17 cellular contexts compared by ENCODE assay signal in the genomic region with DNA sequence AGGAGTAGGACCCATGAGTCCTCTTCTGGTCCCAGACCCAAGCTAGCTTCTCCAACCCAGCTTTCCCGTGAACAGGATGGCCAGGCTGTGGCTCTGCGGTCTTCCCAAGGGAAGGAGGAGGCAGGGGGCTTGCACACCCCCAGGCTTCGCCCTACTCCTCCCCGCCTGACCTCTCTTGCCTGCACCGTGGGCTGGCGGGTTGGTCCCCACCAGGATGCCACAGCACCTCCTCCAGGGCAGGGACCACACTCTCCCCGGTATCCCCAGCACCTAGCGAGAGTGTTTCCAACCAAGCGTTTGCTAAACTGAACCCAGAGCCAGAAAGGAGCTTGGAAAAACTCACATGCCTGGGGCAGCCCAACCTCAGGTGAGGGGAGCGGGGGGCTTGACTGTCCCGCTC. TPM values are rescaled to one million over a fixed set of nuclear protein-coding genes. Genes with fewer than 3 reads are reported as not detected.
A peak's percentile ranks its signal among the peaks of the same experiment; 100 is the strongest.
DNase-seq lines count a peak whose midpoint lies in the region; ATAC-seq and TF ChIP-seq lines count a peak whose summit lies in the region.
"Had no signal": no experiment of that assay in that cellular context is flagged by ENCODE, and none has a peak within 500 bp of the region (broad histone marks: within the 10 kb centered on the region; RNA-seq: fewer than 3 reads in every experiment).

No MANE protein-coding gene starts in this region.

- H3K36me3 ChIP-seq in H7 (replicated peaks; ENCODE audit: control insufficient read depth, insufficient read depth, low read length) (no peaks in the 10 kb centered on the region), neuronal stem cell (replicated peaks in 1 of 2; ENCODE audit: control insufficient read depth in 2 of 2, insufficient read depth in 2 of 2, low read length in 2 of 2) (no peaks in the 10 kb centered on the region), heart right ventricle (no peaks in the 10 kb centered on the region)

- H2BK5ac ChIP-seq in neuronal stem cell (ENCODE audit: low read length): no peak overlapping the region

- no peak for ATAC-seq in heart right ventricle
- ATAC-seq: CD8-positive, alpha-beta T cell; GM12878 had no signal

- H3K4me2 ChIP-seq in neuronal stem cell (ENCODE audit: insufficient read depth, low read length, poor library complexity, severe bottlenecking): no peak overlapping the region

- H2AK5ac ChIP-seq in neuronal stem cell (ENCODE audit: low read depth, low read length): peak overlapping the region; percentile 40

- peak overlapping the region; percentile 22 for H3K18ac ChIP-seq in neuronal stem cell (ENCODE audit: low read length)

- no peak overlapping the region for H4K8ac ChIP-seq in neuronal stem cell (ENCODE audit: low read depth, low read length)

- peak overlapping the region; percentile 39 for H2BK15ac ChIP-seq in neuronal stem cell (ENCODE audit: low read length)

- no CpG with 5 or more reads among the region's 11 CpGs for WGBS in neuronal stem cell (ENCODE audit: extremely low coverage in 2 of 2, insufficient read length in 2 of 2, insufficient replicate concordance in 1 of 2), 2 donors
- 88 to 90% methylated on average over 11 of the region's 11 CpGs for WGBS in heart right ventricle, 2 donors

- no peak overlapping the region for H2BK12ac ChIP-seq in neuronal stem cell (ENCODE audit: low read length)

- intact Hi-C loops in heart right ventricle (cut with DNase I): no loop called here

- no peak overlapping the region for H3K14ac ChIP-seq in neuronal stem cell (ENCODE audit: low read length)

- H3K4me3 ChIP-seq in H7 (ENCODE audit: insufficient read depth, low read depth, low read length) (no peak overlapping the region), HL-60 (replicated peaks; ENCODE audit: insufficient read depth, low read length) (no peak overlapping the region), neuronal stem cell (ENCODE audit: low read length in 2 of 2) (no peak overlapping the region), heart right ventricle (no peak overlapping the region)
- H3K4me3 ChIP-seq: GM12878 had no signal

- H2BK120ac ChIP-seq in neuronal stem cell (ENCODE audit: low read depth, low read length): no peak overlapping the region

- no peak overlapping the region for H2AFZ ChIP-seq in neuronal stem cell (ENCODE audit: low read length)

- H3K4ac ChIP-seq in neuronal stem cell (ENCODE audit: low read length): no peak overlapping the region

- H3K27me3 ChIP-seq in H7 (ENCODE audit: control insufficient read depth, insufficient read depth, low read length): no peaks in the 10 kb centered on the region
- H3K27me3 ChIP-seq in HL-60 (ENCODE audit: insufficient read depth, poor library complexity, severe bottlenecking): no peaks in the 10 kb centered on the region
- no peaks in the 10 kb centered on the region for H3K27me3 ChIP-seq in neuronal stem cell (ENCODE audit: control insufficient read depth in 3 of 3, insufficient read depth in 3 of 3, low read depth in 1 of 3, low read length in 3 of 3)
- no peaks in the 10 kb centered on the region for H3K27me3 ChIP-seq in heart right ventricle

- H3K79me1 ChIP-seq in neuronal stem cell (ENCODE audit: low read depth, low read length): no peaks in the 10 kb centered on the region

- H4K91ac ChIP-seq in neuronal stem cell (ENCODE audit: low read depth, low read length, poor library complexity): no peak overlapping the region

- H3K9ac ChIP-seq in neuronal stem cell (ENCODE audit: low read depth, low read length, poor library complexity): peak overlapping the region; percentile 61

- no peak for TF ChIP-seq CTCF in HL-60 (IDR thresholded peaks at IDR 0.05; ENCODE audit: insufficient read depth, low read length)
- no peak for TF ChIP-seq CTCF in heart right ventricle (IDR thresholded peaks at IDR 0.05)

- H3K4me1 ChIP-seq in neuronal stem cell (ENCODE audit: control insufficient read depth in 2 of 2, insufficient read depth in 1 of 2, low read depth in 1 of 2, low read length in 2 of 2) (peaks cover 2 to 10% of the 10 kb centered on the region in 2 donors), heart right ventricle (peaks cover 0 to 22% (median 0%) of the 10 kb centered on the region in 9 donors)

- DNase-seq in H7 (peak; percentile 54), HL-60 (ENCODE audit: low read depth in 1 of 2, low spot score in 1 of 2) (no peak), neuronal stem cell (ENCODE audit: low spot score) (no peak), CD1c-positive myeloid dendritic cell (ENCODE audit: extremely low spot score) (no peak), heart right ventricle (no peak), NCI-H1105 treated with DMSO at 0.1 percent for 48 hours (lab: John Stamatoyannopoulos, UW) (no peak)
- DNase-seq: C1 segment of cervical spinal cord; CD4-positive, CD25-positive, alpha-beta regulatory T cell; CD8-positive, alpha-beta T cell; DMS 273 treated with DMSO at 0.1 percent for 48 hours; DMS79; EL; GDM1; GOT3; HCEC 1CT had no signal

- H3K27ac ChIP-seq in HL-60 (replicated peaks) (peak overlapping the region; percentile 82), neuronal stem cell (replicated peaks; ENCODE audit: low read length) (no peak overlapping the region), heart right ventricle (no peak overlapping the region)

- H3K9me3 ChIP-seq in neuronal stem cell (replicated peaks in 1 of 2; ENCODE audit: control insufficient read depth in 2 of 2, insufficient read depth in 1 of 2, low read depth in 1 of 2, low read length in 2 of 2): peaks cover 3 to 6% of the 10 kb centered on the region in 2 donors
- H3K9me3 ChIP-seq in heart right ventricle: peaks cover 0 to 7% (median 0%) of the 10 kb centered on the region in 11 donors

- peak overlapping the region; percentile 27 for H3K23ac ChIP-seq in neuronal stem cell (ENCODE audit: low read depth, low read length, poor library complexity)

RNA-seq across cellular contexts. Expression of gene S100P, which starts 9.0 kb away (rescaled TPM):
- total RNA-seq in H7 (2014; rRNA removed; shearing (Covaris generic)): not detected in 2 replicates
- 0.32 TPM for polyA plus RNA-seq in neuronal stem cell (2013, experiment 1 of 2)
- not detected for polyA plus RNA-seq in neuronal stem cell (2013, experiment 2 of 2)
- 1 to 10 TPM in 5 of 10 donors, under 1 TPM in 1, not detected in 4; 0.41 to 8.2 (median 1.6) TPM for total RNA-seq in heart right ventricle
- under 1 TPM; 0.22 to 0.68 TPM for polyA plus RNA-seq in heart right ventricle
- total RNA-seq: A172; CD4-positive, CD25-positive, alpha-beta regulatory T cell had no signal
- polyA plus RNA-seq: GM12878 had no signal

RNA-seq across cellular contexts. Expression of gene MRFAP1L1, which starts 25.0 kb away (rescaled TPM):
- 49.0 and 52.5 TPM in 2 replicates for total RNA-seq in H7 (2014; rRNA removed; shearing (Covaris generic))
- 58.3 TPM for polyA plus RNA-seq in neuronal stem cell (2013, experiment 1 of 2)
- 58.9 TPM for polyA plus RNA-seq in neuronal stem cell (2013, experiment 2 of 2)
- total RNA-seq in heart right ventricle: 10 to 100 TPM; 37.5 to 49.9 (median 42.1) TPM
- 10 to 100 TPM; 61.5 to 73.7 TPM for polyA plus RNA-seq in heart right ventricle

RNA-seq across cellular contexts. Expression of gene BLOC1S4, which starts 31.3 kb away (rescaled TPM):
- 35.5 and 39.7 TPM in 2 replicates for total RNA-seq in H7 (2014; rRNA removed; shearing (Covaris generic))
- polyA plus RNA-seq in neuronal stem cell (2013, experiment 1 of 2): 13.1 TPM
- polyA plus RNA-seq in neuronal stem cell (2013, experiment 2 of 2): 12.4 TPM
- 10 to 100 TPM in 1 of 10 donors, 1 to 10 TPM in 9; 4.4 to 10.2 (median 7.0) TPM for total RNA-seq in heart right ventricle
- polyA plus RNA-seq in heart right ventricle: 1 to 10 TPM; 4.8 to 7.8 TPM

RNA-seq across cellular contexts. Expression of gene MRFAP1, which starts 44.2 kb away (rescaled TPM):
- total RNA-seq in H7 (2014; rRNA removed; shearing (Covaris generic)): 82.2 and 83.2 TPM in 2 replicates
- 198 TPM for polyA plus RNA-seq in neuronal stem cell (2013, experiment 1 of 2)
- polyA plus RNA-seq in neuronal stem cell (2013, experiment 2 of 2): 203 TPM
- total RNA-seq in heart right ventricle: 100 to 1,000 TPM; 222 to 268 (median 248) TPM
- polyA plus RNA-seq in heart right ventricle: 100 to 1,000 TPM; 163 to 445 TPM
